In genomic region chr13:23547000-23547590, GRCh38 we compare ENCODE assay signal across 10 cellular contexts. TPM values are rescaled to one million over a fixed set of nuclear protein-coding genes. Genes with fewer than 3 reads are reported as not detected.
A peak's percentile ranks its signal among the peaks of the same experiment; 100 is the strongest.
DNase-seq lines count a peak whose midpoint lies in the region; ATAC-seq and TF ChIP-seq lines count a peak whose summit lies in the region.
"Had no signal": no experiment of that assay in that cellular context is flagged by ENCODE, and none has a peak within 500 bp of the region (broad histone marks: within the 10 kb centered on the region; RNA-seq: fewer than 3 reads in every experiment).

No MANE protein-coding gene starts in this region.

- H3K18ac ChIP-seq in IMR-90 (ENCODE audit: low read depth, low read length) (peak overlapping the region; percentile 92), mesenchymal stem cell (ENCODE audit: low read depth in 1 of 2, low read length in 2 of 2) (peak overlapping the region; percentile 7 to 71)

- H3K23ac ChIP-seq in IMR-90 (ENCODE audit: low read depth, low read length) (peak overlapping the region; percentile 69), mesenchymal stem cell (ENCODE audit: low read length in 2 of 2) (peak overlapping the region in 1 of 2 experiments; percentile 72)

- TF ChIP-seq POLR2A in IMR-90 (IDR thresholded peaks at IDR 0.05; ENCODE audit: low read depth, low read length) (no peak), esophagus squamous epithelium (IDR thresholded peaks at IDR 0.05) (no peak)

- peak overlapping the region; percentile 45; the same call in 1 of the 2 replicates for H3K56ac ChIP-seq in IMR-90 (ENCODE audit: extremely low read depth, insufficient read depth, low read length)

- no TSS peak for BruUV-seq in IMR-90 (replicated peaks; lab: Mats Ljungman, UMichigan)

- H4K8ac ChIP-seq in IMR-90 (ENCODE audit: low read depth in 2 of 2, low read length in 2 of 2) (peak overlapping the region; percentile 23 to 76), mesenchymal stem cell (ENCODE audit: low read length) (peak overlapping the region; percentile 66)

- dilution Hi-C loops in IMR-90 (cut with HindIII; ENCODE audit: low sequenced_read_pairs, unreplicated experiment): no loop called here

- H3K27ac ChIP-seq in IMR-90 (ENCODE audit: insufficient read depth, low read length): peak overlapping the region; percentile 77
- H3K27ac ChIP-seq in esophagus squamous epithelium: peak overlapping the region; percentile 56 to 74 (median 72)
- no peak overlapping the region for H3K27ac ChIP-seq in mesenchymal stem cell (ENCODE audit: low read length, poor library complexity, severe bottlenecking)

- peak overlapping the region; percentile 93 for H4K5ac ChIP-seq in IMR-90 (ENCODE audit: low read depth, low read length)

- peak overlapping the region in 1 of 2 experiments; percentile 92 for H2BK12ac ChIP-seq in mesenchymal stem cell (ENCODE audit: low read length in 2 of 2)

- peaks cover 17% of the 10 kb centered on the region for H3K4me1 Mint-ChIP-seq in type B pancreatic cell (ENCODE audit: unreplicated experiment)
- H3K4me1 Mint-ChIP-seq: activated B cell treated with CpG ODN at 0.5 μM for 24 hours had no signal

- H3K4me3 Mint-ChIP-seq in type B pancreatic cell: peak overlapping the region; percentile 77
- H3K4me3 Mint-ChIP-seq: activated B cell treated with CpG ODN at 0.5 μM for 24 hours had no signal

- H4K91ac ChIP-seq in IMR-90 (ENCODE audit: insufficient read depth, low read depth, low read length): peak overlapping the region; percentile 61
- H4K91ac ChIP-seq in mesenchymal stem cell (ENCODE audit: low read length): no peak overlapping the region

- H3K9me1 ChIP-seq in IMR-90 (ENCODE audit: insufficient read depth, low read length): no peaks in the 10 kb centered on the region

- H3K14ac ChIP-seq in IMR-90 (replicated peaks; ENCODE audit: low read depth, low read length): peak overlapping the region; percentile 74
- peak overlapping the region in 1 of 2 experiments; percentile 73 for H3K14ac ChIP-seq in mesenchymal stem cell (ENCODE audit: low read length in 2 of 2)

- H3K9me3 Mint-ChIP-seq in type B pancreatic cell: no peaks in the 10 kb centered on the region
- H3K9me3 Mint-ChIP-seq: activated B cell treated with CpG ODN at 0.5 μM for 24 hours had no signal

- peak; percentile 79 for ATAC-seq in IMR-90 (ENCODE audit: low read depth)
- ATAC-seq in HG02981 (IDR thresholded peaks at IDR 0.05; ENCODE audit: unreplicated experiment): no peak

- peak overlapping the region; percentile 58 for H3K4me3 ChIP-seq in IMR-90 (ENCODE audit: insufficient read depth, low read depth, low read length)
- peak overlapping the region; percentile 24 to 65 (median 46) for H3K4me3 ChIP-seq in esophagus squamous epithelium
- peak overlapping the region; percentile 54 to 82 for H3K4me3 ChIP-seq in mesenchymal stem cell (ENCODE audit: insufficient read depth in 1 of 2, low read depth in 1 of 2, low read length in 2 of 2)

- POLR2A ChIA-PET in IMR-90 (lab: Charles Lee; ENCODE audit: unreplicated experiment): interaction anchor here (0.7 kb wide), 1 partner anchor 107 kb away, joined by 3 read pairs; no protein-coding TSS in a partner anchor

- in situ Hi-C loops in IMR-90 (cut with MboI; ENCODE audit: low sequenced_read_pairs): no loop called here

- H3K9me3 ChIP-seq in IMR-90 (ENCODE audit: control insufficient read depth, insufficient read depth, low read length) (peaks cover 5% of the 10 kb centered on the region; the same call in 1 of the 2 replicates), esophagus squamous epithelium (no peaks in the 10 kb centered on the region), mesenchymal stem cell (ENCODE audit: control insufficient read depth, low read length) (no peaks in the 10 kb centered on the region)

- H3K4ac ChIP-seq in IMR-90 (ENCODE audit: low read depth, low read length): peak overlapping the region; percentile 62
- peak overlapping the region in 1 of 2 experiments; percentile 4 for H3K4ac ChIP-seq in mesenchymal stem cell (ENCODE audit: low read depth in 1 of 2, low read length in 2 of 2)

- no peak overlapping the region for H3K27ac Mint-ChIP-seq in type B pancreatic cell
- H3K27ac Mint-ChIP-seq: activated B cell treated with CpG ODN at 0.5 μM for 24 hours had no signal

- peak overlapping the region; percentile 14 for H2BK5ac ChIP-seq in IMR-90 (ENCODE audit: low read depth, low read length, poor library complexity, severe bottlenecking)
- no peak overlapping the region for H2BK5ac ChIP-seq in mesenchymal stem cell (ENCODE audit: low read depth, low read length, poor library complexity, severe bottlenecking)

- CTCF ChIA-PET in IMR-90 (lab: Yijun Ruan, JAX): interaction anchor here (0.6 kb wide), 1 partner anchor 339 kb away, joined by 3 read pairs; no protein-coding TSS in a partner anchor

- H2BK120ac ChIP-seq in IMR-90 (ENCODE audit: low read depth, low read length) (peak overlapping the region; percentile 81), mesenchymal stem cell (ENCODE audit: low read depth, low read length) (no peak overlapping the region)

- TF ChIP-seq RAD21 in IMR-90 (IDR thresholded peaks at IDR 0.05; ENCODE audit: low read length): no peak

- peak overlapping the region; percentile 32; the same call in 1 of the 2 replicates for H2BK20ac ChIP-seq in IMR-90 (ENCODE audit: low read depth, low read length)

- H3K4me2 ChIP-seq in IMR-90 (ENCODE audit: low read depth, low read length) (peak overlapping the region; percentile 85), mesenchymal stem cell (ENCODE audit: low read length, poor library complexity, severe bottlenecking) (peak overlapping the region; percentile 67)

- H2AK5ac ChIP-seq in IMR-90 (ENCODE audit: low read depth, low read length) (no peak overlapping the region), mesenchymal stem cell (ENCODE audit: low read length, severe bottlenecking) (no peak overlapping the region)

- H3K27me3 Mint-ChIP-seq in type B pancreatic cell: no peaks in the 10 kb centered on the region

- H3K27me3 ChIP-seq in IMR-90 (ENCODE audit: control insufficient read depth, insufficient read depth, low read length) (no peaks in the 10 kb centered on the region), esophagus squamous epithelium (peaks cover 0 to 4% (median 0%) of the 10 kb centered on the region in 4 donors), mesenchymal stem cell (ENCODE audit: control insufficient read depth in 1 of 2, insufficient read depth in 1 of 2, low read length in 2 of 2) (peaks cover 0 to 12% of the 10 kb centered on the region in 2 experiments)

- 8% methylated on average over 16 of the region's 31 CpGs; no CpG with 5 or more reads in 1 of the 2 experiments for WGBS in IMR-90 (ENCODE audit: extremely low coverage in 2 of 2, insufficient read length in 1 of 2), 2 experiments
- WGBS in esophagus squamous epithelium, 2 donors: 23 to 32% methylated on average over 22 to 29 of the region's 31 CpGs
- WGBS in mesenchymal stem cell: 23% methylated on average over 31 of the region's 31 CpGs

- H3K4me1 ChIP-seq in IMR-90 (ENCODE audit: control insufficient read depth, insufficient read depth, low read length) (peaks cover 5% of the 10 kb centered on the region; the same call in 1 of the 2 replicates), esophagus squamous epithelium (peaks cover 0 to 15% (median 0%) of the 10 kb centered on the region in 3 donors), mesenchymal stem cell (ENCODE audit: control insufficient read depth, insufficient read depth, low read depth, low read length) (peaks cover 3% of the 10 kb centered on the region)

- H2BK15ac ChIP-seq in IMR-90 (ENCODE audit: low read depth, low read length): peak overlapping the region; percentile 59; the same call in 2 of the 3 replicates
- no peak overlapping the region for H2BK15ac ChIP-seq in mesenchymal stem cell (ENCODE audit: low read depth, poor library complexity, severe bottlenecking)

- no peaks in the 10 kb centered on the region for H3K36me3 Mint-ChIP-seq in type B pancreatic cell

- DNase-seq in IMR-90: peak; percentile 7
- DNase-seq in esophagus squamous epithelium (lab: John Stamatoyannopoulos, UW): no peak
- peak; percentile 8 for DNase-seq in mesenchymal stem cell
- no peak for DNase-seq in type B pancreatic cell (ENCODE audit: extremely low spot score, unreplicated experiment)
- no peak for DNase-seq in RKO (ENCODE audit: low spot score)
- DNase-seq in NCI-H1417 (lab: John Stamatoyannopoulos, UW): no peak
- no peak for DNase-seq in cerebellar cortex (ENCODE audit: low spot score)
- DNase-seq: activated B cell treated with CpG ODN at 0.5 μM for 24 hours, cortex of kidney had no signal

- H3K79me1 ChIP-seq in IMR-90 (ENCODE audit: low read depth in 1 of 2, low read length in 2 of 2) (no peaks in the 10 kb centered on the region), mesenchymal stem cell (replicated peaks; ENCODE audit: low read length, poor library complexity, severe bottlenecking) (no peaks in the 10 kb centered on the region)

- peak overlapping the region; percentile 86 for H3K9ac ChIP-seq in IMR-90 (ENCODE audit: low read depth, low read length)
- H3K9ac ChIP-seq in mesenchymal stem cell (ENCODE audit: low read length): peak overlapping the region; percentile 82

- TF ChIP-seq CTCF in IMR-90 (conservative IDR thresholded peaks at IDR 0.05; ENCODE audit: low read depth, low read length) (no peak), esophagus squamous epithelium (IDR thresholded peaks at IDR 0.05) (no peak), type B pancreatic cell (conservative IDR thresholded peaks at IDR 0.05) (no peak)

- H4K20me1 ChIP-seq in IMR-90 (ENCODE audit: insufficient read depth, low read length): no peaks in the 10 kb centered on the region

- H2AFZ ChIP-seq in IMR-90 (replicated peaks; ENCODE audit: low read length, poor library complexity) (peak overlapping the region; percentile 90), mesenchymal stem cell (ENCODE audit: low read depth, low read length) (peak overlapping the region; percentile 97)

- H3K36me3 ChIP-seq in IMR-90 (ENCODE audit: control insufficient read depth, insufficient read depth, low read length) (no peaks in the 10 kb centered on the region), esophagus squamous epithelium (no peaks in the 10 kb centered on the region), mesenchymal stem cell (ENCODE audit: control insufficient read depth in 1 of 2, insufficient read depth in 2 of 2, low read depth in 1 of 2, low read length in 2 of 2) (no peaks in the 10 kb centered on the region)

- intact Hi-C loops in IMR-90 (cut with micrococcal nuclease) (no loop called here), esophagus squamous epithelium (cut with DNase I) (no loop called here)

- peak overlapping the region; percentile 29 for H2AK9ac ChIP-seq in IMR-90 (replicated peaks; ENCODE audit: low read depth, low read length, poor library complexity)

TF ChIP-seq in IMR-90, 13 proteins besides CTCF, POLR2A, EP300 and RAD21 (continues in another document):
- TF ChIP-seq MAFK (IDR thresholded peaks at IDR 0.05; ENCODE audit: low read depth, low read length): no peak

RNA-seq across cellular contexts. Expression of gene TNFRSF19, which starts 23.1 kb away (rescaled TPM):
- total RNA-seq in IMR-90 (2012; rRNA removed) (18.6 and 21.9 TPM in 2 replicates), esophagus squamous epithelium (1 to 10 TPM; 5.2 to 9.5 (median 7.2) TPM), type B pancreatic cell (ENCODE audit: low replicate concordance) (60.6 and 64.4 TPM in 2 replicates)
- 19.8 and 26.3 TPM in 2 replicates for polyA plus RNA-seq in IMR-90 (2012; rRNA removed)
- polyA plus RNA-seq in IMR-90 (2012; cell fraction: cytosol; rRNA removed): 22.9 and 37.5 TPM in 2 replicates
- 17.5 and 57.8 TPM in 2 replicates for polyA plus RNA-seq in IMR-90 (2012; cell fraction: nucleus; rRNA removed; ENCODE audit: low replicate concordance)
- polyA plus RNA-seq in mesenchymal stem cell (2013, experiment 1 of 2): 0.91 TPM
- 1.1 TPM for polyA plus RNA-seq in mesenchymal stem cell (2013, experiment 2 of 2)
- total RNA-seq: activated B cell treated with CpG ODN at 0.5 μM for 24 hours had no signal

Comparison
In these comparisons a context has a peak if more than half of its experiments do, and no peak if none do; other contexts are left out.
1. DNase-seq: peak in IMR-90 (single experiment) and mesenchymal stem cell (single experiment); none in esophagus squamous epithelium (single experiment), type B pancreatic cell (single experiment), RKO (single experiment), NCI-H1417 (0 of 3) and cerebellar cortex (single experiment).
2. Peak in every context shown above with its lines, with median percentiles within 50 percentile points of each other: H3K4me3 ChIP-seq.